1 cellular context compared by ENCODE assay signal in the genomic region with DNA sequence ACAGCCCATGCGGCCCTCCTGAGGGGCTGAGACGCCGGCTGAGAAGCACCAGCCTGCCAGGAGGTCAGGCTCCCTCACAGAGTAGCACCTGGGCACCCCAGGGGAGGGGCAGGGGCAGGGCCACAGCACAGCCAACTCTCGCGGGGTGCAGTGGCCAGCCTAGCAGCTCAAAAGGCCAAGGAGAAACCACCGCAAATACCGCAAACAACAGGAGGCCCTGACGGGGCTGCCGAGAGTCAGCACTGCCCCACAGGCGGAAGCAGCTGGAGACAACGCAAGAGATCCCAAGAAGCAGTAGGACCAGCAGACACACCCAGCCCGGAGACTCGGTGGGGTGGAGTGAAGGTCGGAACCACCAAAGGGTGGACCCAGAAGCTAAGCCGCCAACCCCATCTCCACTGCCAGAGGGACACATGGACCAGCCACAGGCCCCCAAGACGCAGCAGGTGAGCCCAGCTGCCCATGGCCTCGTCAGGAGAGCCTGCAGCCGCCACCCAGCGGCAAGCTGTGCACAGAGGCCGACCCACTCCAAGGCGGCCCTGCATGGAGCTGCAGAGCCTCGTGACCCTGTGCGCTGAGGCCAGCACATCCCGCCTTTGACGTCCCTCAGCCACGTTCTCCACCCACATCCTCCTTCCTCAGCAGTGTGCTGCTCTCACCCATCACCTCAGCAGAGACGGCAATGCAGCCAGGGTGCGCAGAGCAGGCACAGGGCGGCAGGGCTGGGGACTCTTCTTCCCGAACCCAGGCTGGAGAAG.
TF ChIP-seq lines count a peak whose summit lies in the region.

No MANE protein-coding gene starts in this region.

TF ChIP-seq in GM23338, 12 proteins besides CTCF, POLR2A, EP300 and RAD21 (continued from another document):
- no peak for TF ChIP-seq STAT1 (IDR thresholded peaks at IDR 0.05; ENCODE audit: unreplicated experiment)
TF ChIP-seq in GM23338: peak in this region for 0.
